In the genomic region with DNA sequence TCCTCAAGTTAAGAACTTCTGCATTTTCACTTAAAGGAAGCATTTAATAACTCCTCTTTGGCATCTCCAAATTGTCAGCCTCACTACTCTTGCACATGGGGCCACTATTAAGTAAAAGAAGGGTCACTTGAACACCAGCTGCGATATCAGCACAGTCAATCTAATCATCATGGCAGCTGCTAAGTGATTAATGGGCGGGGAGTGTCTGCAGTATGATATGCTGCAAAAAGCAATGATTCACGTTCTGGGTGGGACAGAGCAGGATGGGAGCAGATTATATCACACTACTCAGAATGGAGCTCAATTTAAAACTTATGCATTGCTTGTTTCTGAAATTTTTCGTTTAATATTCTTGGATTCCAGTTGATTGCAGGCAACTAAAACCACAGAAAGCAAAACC, we compare ENCODE assay signal across 1 cellular context.
TF ChIP-seq lines count a peak whose summit lies in the region.

No MANE protein-coding gene starts in this region.

TF ChIP-seq in K562, 482 proteins besides CTCF, POLR2A, EP300 and RAD21 (continued from another document and continues in another):
- TF ChIP-seq, protein P1, sequence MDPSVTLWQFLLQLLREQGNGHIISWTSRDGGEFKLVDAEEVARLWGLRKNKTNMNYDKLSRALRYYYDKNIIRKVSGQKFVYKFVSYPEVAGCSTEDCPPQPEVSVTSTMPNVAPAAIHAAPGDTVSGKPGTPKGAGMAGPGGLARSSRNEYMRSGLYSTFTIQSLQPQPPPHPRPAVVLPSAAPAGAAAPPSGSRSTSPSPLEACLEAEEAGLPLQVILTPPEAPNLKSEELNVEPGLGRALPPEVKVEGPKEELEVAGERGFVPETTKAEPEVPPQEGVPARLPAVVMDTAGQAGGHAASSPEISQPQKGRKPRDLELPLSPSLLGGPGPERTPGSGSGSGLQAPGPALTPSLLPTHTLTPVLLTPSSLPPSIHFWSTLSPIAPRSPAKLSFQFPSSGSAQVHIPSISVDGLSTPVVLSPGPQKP (CRISPR knock-in tag; IDR thresholded peaks at IDR 0.05) = no peak
- TF ChIP-seq PKNOX1 (IDR thresholded peaks at IDR 0.05) = peak; percentile 49; the same call in 1 of the 2 replicates
- no peak for TF ChIP-seq NFE2L1 (tag; IDR thresholded peaks at IDR 0.05; ENCODE audit: borderline replicate concordance, low read depth)
- peak; percentile 30; the same call in 1 of the 2 replicates for TF ChIP-seq TAL1 (IDR thresholded peaks at IDR 0.05)
- no peak for TF ChIP-seq SMAD4 (CRISPR knock-in tag; conservative IDR thresholded peaks at IDR 0.05)
- TF ChIP-seq NCOA6 (IDR thresholded peaks at IDR 0.05) = no peak
- TF ChIP-seq TCF3 (CRISPR knock-in tag; IDR thresholded peaks at IDR 0.05) = no peak
- TF ChIP-seq, protein P2, sequence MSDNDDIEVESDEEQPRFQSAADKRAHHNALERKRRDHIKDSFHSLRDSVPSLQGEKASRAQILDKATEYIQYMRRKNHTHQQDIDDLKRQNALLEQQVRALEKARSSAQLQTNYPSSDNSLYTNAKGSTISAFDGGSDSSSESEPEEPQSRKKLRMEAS (CRISPR knock-in tag; IDR thresholded peaks at IDR 0.05) = no peak
- TF ChIP-seq HMG20B (CRISPR knock-in tag; IDR thresholded peaks at IDR 0.05) = no peak
- peak; percentile 42 for TF ChIP-seq FOSL1 (tag; conservative IDR thresholded peaks at IDR 0.05)
- no peak for TF ChIP-seq LEF1 (IDR thresholded peaks at IDR 0.05)
- peak; percentile 54 for TF ChIP-seq TEAD4 (IDR thresholded peaks at IDR 0.05; ENCODE audit: low read length)
- no peak for TF ChIP-seq TEAD4 (CRISPR knock-in tag; IDR thresholded peaks at IDR 0.05; ENCODE audit: borderline replicate concordance)
- TF ChIP-seq, protein P3, sequence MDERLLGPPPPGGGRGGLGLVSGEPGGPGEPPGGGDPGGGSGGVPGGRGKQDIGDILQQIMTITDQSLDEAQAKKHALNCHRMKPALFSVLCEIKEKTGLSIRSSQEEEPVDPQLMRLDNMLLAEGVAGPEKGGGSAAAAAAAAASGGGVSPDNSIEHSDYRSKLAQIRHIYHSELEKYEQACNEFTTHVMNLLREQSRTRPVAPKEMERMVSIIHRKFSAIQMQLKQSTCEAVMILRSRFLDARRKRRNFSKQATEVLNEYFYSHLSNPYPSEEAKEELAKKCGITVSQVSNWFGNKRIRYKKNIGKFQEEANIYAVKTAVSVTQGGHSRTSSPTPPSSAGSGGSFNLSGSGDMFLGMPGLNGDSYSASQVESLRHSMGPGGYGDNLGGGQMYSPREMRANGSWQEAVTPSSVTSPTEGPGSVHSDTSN (CRISPR knock-in tag; IDR thresholded peaks at IDR 0.05; ENCODE audit: low read depth) = no peak
- TF ChIP-seq, protein P3 (tag; conservative IDR thresholded peaks at IDR 0.05; ENCODE audit: low read depth) = peak; percentile 75
- no peak for TF ChIP-seq LCOR (CRISPR knock-in tag; IDR thresholded peaks at IDR 0.05)
- TF ChIP-seq ZNF384 (IDR thresholded peaks at IDR 0.05; ENCODE audit: low read depth, low read length) = no peak
- no peak for TF ChIP-seq MAFF (IDR thresholded peaks at IDR 0.05; ENCODE audit: low read length)
- TF ChIP-seq PHF20 (IDR thresholded peaks at IDR 0.05; ENCODE audit: partially characterized antibody) = no peak
- TF ChIP-seq ARID1B (IDR thresholded peaks at IDR 0.05) = 0 out of 2 replicates have a peak, but pooled peaks have one; percentile 21
- no peak for TF ChIP-seq CREM (IDR thresholded peaks at IDR 0.05; ENCODE audit: low read depth)
- TF ChIP-seq SIX5 (IDR thresholded peaks at IDR 0.05; ENCODE audit: borderline replicate concordance in 1 of 2, insufficient read depth in 1 of 2, low read depth in 1 of 2, low read length in 2 of 2) = no peak
- TF ChIP-seq EZH2 (IDR thresholded peaks at IDR 0.05; ENCODE audit: borderline replicate concordance, low read depth, low read length) = no peak
- TF ChIP-seq FOS (IDR thresholded peaks at IDR 0.05; ENCODE audit: extremely low read depth, insufficient read length) = no peak
- TF ChIP-seq, protein P4, sequence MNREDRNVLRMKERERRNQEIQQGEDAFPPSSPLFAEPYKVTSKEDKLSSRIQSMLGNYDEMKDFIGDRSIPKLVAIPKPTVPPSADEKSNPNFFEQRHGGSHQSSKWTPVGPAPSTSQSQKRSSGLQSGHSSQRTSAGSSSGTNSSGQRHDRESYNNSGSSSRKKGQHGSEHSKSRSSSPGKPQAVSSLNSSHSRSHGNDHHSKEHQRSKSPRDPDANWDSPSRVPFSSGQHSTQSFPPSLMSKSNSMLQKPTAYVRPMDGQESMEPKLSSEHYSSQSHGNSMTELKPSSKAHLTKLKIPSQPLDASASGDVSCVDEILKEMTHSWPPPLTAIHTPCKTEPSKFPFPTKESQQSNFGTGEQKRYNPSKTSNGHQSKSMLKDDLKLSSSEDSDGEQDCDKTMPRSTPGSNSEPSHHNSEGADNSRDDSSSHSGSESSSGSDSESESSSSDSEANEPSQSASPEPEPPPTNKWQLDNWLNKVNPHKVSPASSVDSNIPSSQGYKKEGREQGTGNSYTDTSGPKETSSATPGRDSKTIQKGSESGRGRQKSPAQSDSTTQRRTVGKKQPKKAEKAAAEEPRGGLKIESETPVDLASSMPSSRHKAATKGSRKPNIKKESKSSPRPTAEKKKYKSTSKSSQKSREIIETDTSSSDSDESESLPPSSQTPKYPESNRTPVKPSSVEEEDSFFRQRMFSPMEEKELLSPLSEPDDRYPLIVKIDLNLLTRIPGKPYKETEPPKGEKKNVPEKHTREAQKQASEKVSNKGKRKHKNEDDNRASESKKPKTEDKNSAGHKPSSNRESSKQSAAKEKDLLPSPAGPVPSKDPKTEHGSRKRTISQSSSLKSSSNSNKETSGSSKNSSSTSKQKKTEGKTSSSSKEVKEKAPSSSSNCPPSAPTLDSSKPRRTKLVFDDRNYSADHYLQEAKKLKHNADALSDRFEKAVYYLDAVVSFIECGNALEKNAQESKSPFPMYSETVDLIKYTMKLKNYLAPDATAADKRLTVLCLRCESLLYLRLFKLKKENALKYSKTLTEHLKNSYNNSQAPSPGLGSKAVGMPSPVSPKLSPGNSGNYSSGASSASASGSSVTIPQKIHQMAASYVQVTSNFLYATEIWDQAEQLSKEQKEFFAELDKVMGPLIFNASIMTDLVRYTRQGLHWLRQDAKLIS (CRISPR knock-in tag; IDR thresholded peaks at IDR 0.05) = no peak
- TF ChIP-seq ZNF518B (CRISPR knock-in tag; IDR thresholded peaks at IDR 0.05) = no peak
- peak; percentile 81 for TF ChIP-seq MEIS2 (IDR thresholded peaks at IDR 0.05; ENCODE audit: partially characterized antibody)
- TF ChIP-seq CEBPB (tag; IDR thresholded peaks at IDR 0.05) = no peak
- no peak for TF ChIP-seq L3MBTL2 (IDR thresholded peaks at IDR 0.05)
- TF ChIP-seq E2F3 (CRISPR knock-in tag; IDR thresholded peaks at IDR 0.05) = no peak
- TF ChIP-seq RBBP5 (IDR thresholded peaks at IDR 0.05; ENCODE audit: borderline replicate concordance, insufficient read depth, low read length, poor library complexity, severe bottlenecking) = no peak
- TF ChIP-seq THAP12 (CRISPR knock-in tag; IDR thresholded peaks at IDR 0.05) = no peak
- no peak for TF ChIP-seq ZNF780A (CRISPR knock-in tag; IDR thresholded peaks at IDR 0.05)
- TF ChIP-seq ZNF217 (CRISPR knock-in tag; IDR thresholded peaks at IDR 0.05) = no peak
